9 cellular contexts compared by ENCODE assay signal in genomic region chr1:18901952-18902522, GRCh38. TPM values are rescaled to one million over a fixed set of nuclear protein-coding genes. Genes with fewer than 3 reads are reported as not detected.
DNase-seq lines count a peak whose midpoint lies in the region; ATAC-seq, FAIRE-seq and TF ChIP-seq lines count a peak whose summit lies in the region.
"Had no signal": no experiment of that assay in that cellular context is flagged by ENCODE, and none has a peak within 500 bp of the region (broad histone marks: within the 10 kb centered on the region; RNA-seq: fewer than 3 reads in every experiment).

No MANE protein-coding gene starts in this region.

- H3K9me3 Mint-ChIP-seq in endodermal cell (no peaks in the 10 kb centered on the region), natural killer cell (no peaks in the 10 kb centered on the region)

- H3K36me3 Mint-ChIP-seq in endodermal cell (ENCODE audit: low read depth) (peaks cover 10% of the 10 kb centered on the region), natural killer cell (no peaks in the 10 kb centered on the region)

- peak overlapping the region; percentile 85 for H3K4me3 Mint-ChIP-seq in endodermal cell
- peak overlapping the region; percentile 96 for H3K4me3 Mint-ChIP-seq in natural killer cell

- no peak for ATAC-seq in natural killer cell
- ATAC-seq in GM21360 (IDR thresholded peaks at IDR 0.05; ENCODE audit: unreplicated experiment), result no peak
- ATAC-seq in HG03521 (IDR thresholded peaks at IDR 0.05; ENCODE audit: unreplicated experiment), result no peak

- 0 to 1% methylated on average over 12 to 44 of the region's 44 CpGs for WGBS in endodermal cell (ENCODE audit: insufficient coverage in 1 of 2, insufficient read length in 1 of 2), 2 experiments

- H3K9me3 ChIP-seq in Peyer's patch, result no peaks in the 10 kb centered on the region
- H3K9me3 ChIP-seq in endodermal cell (ENCODE audit: control insufficient read depth, low read length), result no peaks in the 10 kb centered on the region

- FAIRE-seq in GM19239 (lab: Jason Lieb, UNC), result peak; percentile 61

- H3K36me3 ChIP-seq in Peyer's patch (no peaks in the 10 kb centered on the region), endodermal cell (ENCODE audit: control insufficient read depth, insufficient read depth, low read length) (no peaks in the 10 kb centered on the region)

- DNase-seq in AG20443 (ENCODE audit: low spot score), result peak; percentile 45
- DNase-seq in GM19239 (ENCODE audit: insufficient read length, low spot score), result no peak
- peak in 1 of 3 donors; percentile 20 for DNase-seq in Peyer's patch
- no peak for DNase-seq in endodermal cell
- no peak for DNase-seq in natural killer cell
- DNase-seq in hippocampal formation (lab: John Stamatoyannopoulos, UW), result no peak

- peaks cover 61% of the 10 kb centered on the region for H3K27me3 Mint-ChIP-seq in endodermal cell (ENCODE audit: insufficient read depth)
- no peaks in the 10 kb centered on the region for H3K27me3 Mint-ChIP-seq in natural killer cell (ENCODE audit: low read depth in 2 of 2)

- TF ChIP-seq CTCF in Peyer's patch (IDR thresholded peaks at IDR 0.05) (no peak), endodermal cell (conservative IDR thresholded peaks at IDR 0.05) (no peak), natural killer cell (IDR thresholded peaks at IDR 0.05) (no peak)

- peak overlapping the region; percentile 97 for H3K9ac ChIP-seq in endodermal cell (ENCODE audit: extremely low read depth, low read length, poor library complexity, severe bottlenecking)

- H3K27ac ChIP-seq in Peyer's patch (peak overlapping the region; percentile 83 to 88 (median 86)), endodermal cell (ENCODE audit: low read depth, low read length) (peak overlapping the region; percentile 98)

- peak in 1 of 2 donors; percentile 13 for TF ChIP-seq POLR2A in Peyer's patch (IDR thresholded peaks at IDR 0.05)

- peak overlapping the region; percentile 69 to 94 (median 82) for H3K4me3 ChIP-seq in Peyer's patch
- peak overlapping the region; percentile 86 for H3K4me3 ChIP-seq in endodermal cell (ENCODE audit: low read length)

- H3K4me1 Mint-ChIP-seq in endodermal cell, result peaks cover 13% of the 10 kb centered on the region
- H3K4me1 Mint-ChIP-seq in natural killer cell, result peaks cover 18 to 22% of the 10 kb centered on the region in 2 donors

- intact Hi-C loops in natural killer cell (cut with micrococcal nuclease), result loop anchor here (2.0 kb wide), 1 partner anchor 55 kb away; the partner anchor contains the start of gene IFFO2

- H3K27ac Mint-ChIP-seq in endodermal cell (peak overlapping the region; percentile 100), natural killer cell (peak overlapping the region; percentile 90 to 95)

- H3K4me1 ChIP-seq in Peyer's patch (peaks cover 0 to 18% (median 6%) of the 10 kb centered on the region in 4 donors), endodermal cell (ENCODE audit: control insufficient read depth, insufficient read depth, low read length) (peaks cover 9% of the 10 kb centered on the region)

- H3K27me3 ChIP-seq in Peyer's patch, result no peaks in the 10 kb centered on the region
- H3K27me3 ChIP-seq in endodermal cell (ENCODE audit: control insufficient read depth, insufficient read depth, low read length, poor library complexity, severe bottlenecking), result peaks cover 61% of the 10 kb centered on the region

RNA-seq across cellular contexts. Expression of gene ALDH4A1, which starts 0.3 kb away (rescaled TPM):
- total RNA-seq in Peyer's patch, result 1 to 10 TPM; 2.8 to 5.8 (median 4.1) TPM
- 10 to 100 TPM in 1 of 2 donors, 1 to 10 TPM in 1; 7.6 to 18.7 TPM for total RNA-seq in endodermal cell
- 13.0 TPM for polyA plus RNA-seq in endodermal cell (2013, experiment 1 of 2)
- polyA plus RNA-seq in endodermal cell (2013, experiment 2 of 2), result 13.1 TPM
- total RNA-seq in natural killer cell, result 1 to 10 TPM; 3.4 to 4.1 (median 3.7) TPM

RNA-seq across cellular contexts. Expression of gene TAS1R2, which starts 42.6 kb away (rescaled TPM):
- total RNA-seq in Peyer's patch, result under 1 TPM in 1 of 4 donors, not detected in 3; 0.35 TPM
- total RNA-seq in endodermal cell, result not detected
- polyA plus RNA-seq in endodermal cell (2013, experiment 1 of 2), result not detected
- polyA plus RNA-seq in endodermal cell (2013, experiment 2 of 2), result not detected
- not detected for total RNA-seq in natural killer cell
- total RNA-seq: HT1080 had no signal

RNA-seq across cellular contexts. Expression of gene IFFO2, which starts 54.4 kb away (rescaled TPM):
- total RNA-seq in Peyer's patch (10 to 100 TPM in 1 of 4 donors, 1 to 10 TPM in 3; 1.9 to 14.9 (median 3.8) TPM), endodermal cell (1 to 10 TPM; 4.6 to 6.4 TPM), natural killer cell (100 to 1,000 TPM in 1 of 3 donors, 10 to 100 TPM in 2; 52.4 to 105 (median 66.5) TPM)
- polyA plus RNA-seq in endodermal cell (2013, experiment 1 of 2), result 7.7 TPM
- polyA plus RNA-seq in endodermal cell (2013, experiment 2 of 2), result 6.8 TPM
